14 cellular contexts compared by ENCODE assay signal in genomic region chr6:34771727-34772126, GRCh38. TPM values are rescaled to one million over a fixed set of nuclear protein-coding genes. Genes with fewer than 3 reads are reported as not detected.
DNase-seq lines count a peak whose midpoint lies in the region; ATAC-seq and TF ChIP-seq lines count a peak whose summit lies in the region.
"Had no signal": no experiment of that assay in that cellular context is flagged by ENCODE, and none has a peak within 500 bp of the region (broad histone marks: within the 10 kb centered on the region; RNA-seq: fewer than 3 reads in every experiment).

No MANE protein-coding gene starts in this region.

- no peaks in the 10 kb centered on the region for H3K4me1 ChIP-seq in SJCRH30

- H3K27ac ChIP-seq in SJCRH30, result no peak overlapping the region

- no peaks in the 10 kb centered on the region for H3K9me3 ChIP-seq in SJCRH30 (replicated peaks)

- no peak for ATAC-seq in GM18520 (IDR thresholded peaks at IDR 0.05; ENCODE audit: unreplicated experiment)
- ATAC-seq: CD8-positive, alpha-beta T cell; WTC11 had no signal

- DNase-seq in ELR (ENCODE audit: low read depth) (peak; percentile 88), NCI-H226 (peak; percentile 49), cardiac fibroblast (ENCODE audit: low read depth in 2 of 2) (peak; percentile 20 to 67), myocyte (ENCODE audit: low read depth) (peak; percentile 68), SJCRH30 (no peak), NCI-H526 treated with DMSO at 0.1 percent for 48 hours (lab: John Stamatoyannopoulos, UW) (no peak), GOT3 (lab: John Stamatoyannopoulos, UW) (no peak)
- DNase-seq: activated CD8-positive, alpha-beta memory T cell treated with anti-CD3 and anti-CD28 coated beads, Interleukin-2, amount 50 U/mL, for 4 hours; CD8-positive, alpha-beta T cell; NCI-H2171; nucleus accumbens; stimulated activated naive CD8-positive, alpha-beta T cell treated with anti-CD3 and anti-CD28 coated beads, Interleukin-15, amount 100 ng/mL, for 72 hours had no signal

- H3K27me3 ChIP-seq in SJCRH30, result no peaks in the 10 kb centered on the region

- peaks cover 62% of the 10 kb centered on the region for H3K36me3 ChIP-seq in SJCRH30

- no peak overlapping the region for H3K4me3 ChIP-seq in cardiac fibroblast (replicated peaks in 1 of 2; ENCODE audit: low read depth in 2 of 2, low read length in 2 of 2)
- no peak overlapping the region for H3K4me3 ChIP-seq in SJCRH30

- TF ChIP-seq CTCF in cardiac fibroblast (IDR thresholded peaks at IDR 0.05; ENCODE audit: low read depth, low read length), result no peak

RNA-seq across cellular contexts. Expression of gene SNRPC, which starts 14.4 kb away (rescaled TPM):
- total RNA-seq in myocyte, result 49.3 and 72.5 TPM in 2 replicates
- polyA plus RNA-seq in myocyte (2012), result 126 TPM
- 224 and 233 TPM in 2 replicates for total RNA-seq in SJCRH30 (2014; rRNA removed; shearing (Covaris generic))

RNA-seq across cellular contexts. Expression of gene BLTP3A, which starts 20.2 kb away (rescaled TPM):
- total RNA-seq in myocyte, result 6.3 and 7.2 TPM in 2 replicates
- 8.7 TPM for polyA plus RNA-seq in myocyte (2012)
- 6.8 and 8.8 TPM in 2 replicates for total RNA-seq in SJCRH30 (2014; rRNA removed; shearing (Covaris generic))

Comparison
In these comparisons a context has a peak if more than half of its experiments do, and no peak if none do; other contexts are left out.
1. DNase-seq: peak in ELR (single experiment), NCI-H226 (single experiment), cardiac fibroblast (2 of 2) and myocyte (single experiment); none in SJCRH30 (0 of 2), NCI-H526 treated with DMSO at 0.1 percent for 48 hours (single experiment) and GOT3 (single experiment).